ENCODE assay signal across 9 cellular contexts in the genomic region with DNA sequence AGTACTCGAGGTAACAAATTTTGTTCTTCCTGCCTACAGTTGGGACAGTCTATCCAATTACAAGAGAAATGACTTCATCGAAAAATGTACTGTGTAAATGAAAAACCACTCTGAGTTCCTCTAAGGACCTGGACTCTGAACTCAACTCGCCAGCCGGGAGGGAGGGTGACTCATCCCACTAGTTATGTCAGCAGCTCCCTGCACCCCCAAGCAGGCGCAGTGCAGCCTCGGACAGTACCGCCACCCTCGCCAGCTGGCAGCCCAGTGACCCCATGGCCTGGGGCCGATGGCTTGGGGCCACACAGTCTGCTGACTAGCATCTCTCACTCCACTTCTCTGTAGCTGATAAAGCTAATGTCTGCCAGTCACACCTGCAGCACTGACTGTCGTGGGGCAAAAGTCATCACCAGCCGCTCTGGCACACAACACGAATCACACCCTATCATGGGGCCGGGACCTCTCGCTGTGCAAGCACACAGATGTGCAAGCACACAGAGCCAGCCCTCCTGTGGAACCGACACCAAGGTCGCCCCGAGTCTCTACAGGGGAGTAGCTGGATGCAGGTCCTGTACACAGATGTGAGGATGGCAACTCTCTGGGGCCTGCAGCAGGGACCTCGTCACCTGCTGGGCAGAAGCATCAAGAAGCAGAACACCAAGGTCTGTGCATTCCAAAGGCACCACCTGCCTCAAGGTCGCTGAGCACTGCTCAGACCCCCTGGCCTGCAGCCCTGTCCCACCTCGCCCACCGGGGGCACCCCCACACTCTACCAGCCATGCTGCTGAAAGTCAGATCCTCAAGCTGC. TPM values are rescaled to one million over a fixed set of nuclear protein-coding genes. Genes with fewer than 3 reads are reported as not detected.
A peak's percentile ranks its signal among the peaks of the same experiment; 100 is the strongest.
DNase-seq lines count a peak whose midpoint lies in the region; ATAC-seq and TF ChIP-seq lines count a peak whose summit lies in the region.
"Had no signal": no experiment of that assay in that cellular context is flagged by ENCODE, and none has a peak within 500 bp of the region (broad histone marks: within the 10 kb centered on the region; RNA-seq: fewer than 3 reads in every experiment).

No MANE protein-coding gene starts in this region.

- H3K4me3 Mint-ChIP-seq in activated B cell treated with CpG ODN at 0.5 μM for 24 hours (no peak overlapping the region), neural progenitor cell (no peak overlapping the region)
- peak overlapping the region; percentile 84 for H3K4me3 Mint-ChIP-seq in stimulated activated effector memory CD8-positive, alpha-beta T cell treated with anti-CD3 and anti-CD28 coated beads, Interleukin-12 subunit alpha, Interleukin-12 subunit beta, amount 100 ng/mL, for 72 hours

- CTCF ChIA-PET in activated B cell treated with CpG ODN at 0.5 μM for 24 hours (lab: Charles Lee): no interaction called here

- TF ChIP-seq CTCF in activated B cell treated with CpG ODN at 0.5 μM for 24 hours (IDR thresholded peaks at IDR 0.05) (no peak), dorsolateral prefrontal cortex (IDR thresholded peaks at IDR 0.05 in 54 of 56, conservative IDR thresholded peaks at IDR 0.05 in 2 of 56; ENCODE audit: low read depth in 1 of 56, partially characterized antibody in 56 of 56) (peak in 15 of 56 donors; percentile 8 to 39 (median 18)), lower lobe of right lung (IDR thresholded peaks at IDR 0.05) (no peak), neural progenitor cell (IDR thresholded peaks at IDR 0.05) (no peak)

- H3K36me3 Mint-ChIP-seq in activated B cell treated with CpG ODN at 0.5 μM for 24 hours (ENCODE audit: low read depth) (peaks cover 93% of the 10 kb centered on the region), neural progenitor cell (peaks cover 43% of the 10 kb centered on the region)
- H3K36me3 Mint-ChIP-seq in stimulated activated effector memory CD8-positive, alpha-beta T cell treated with anti-CD3 and anti-CD28 coated beads, Interleukin-12 subunit alpha, Interleukin-12 subunit beta, amount 100 ng/mL, for 72 hours: peaks cover 99% of the 10 kb centered on the region

- H3F3A ChIP-seq in neural progenitor cell (ENCODE audit: low read depth): peaks cover 7% of the 10 kb centered on the region

- intact Hi-C loops in activated B cell treated with CpG ODN at 0.5 μM for 24 hours (cut with micrococcal nuclease) (no loop called here), dorsolateral prefrontal cortex (cut with DNase I) (no loop called here), lower lobe of right lung (cut with DNase I) (no loop called here)

- H3K27ac Mint-ChIP-seq in activated B cell treated with CpG ODN at 0.5 μM for 24 hours (peak overlapping the region; percentile 30), neural progenitor cell (no peak overlapping the region)
- peak overlapping the region; percentile 85 for H3K27ac Mint-ChIP-seq in stimulated activated effector memory CD8-positive, alpha-beta T cell treated with anti-CD3 and anti-CD28 coated beads, Interleukin-12 subunit alpha, Interleukin-12 subunit beta, amount 100 ng/mL, for 72 hours

- H3K79me2 ChIP-seq in neural progenitor cell (ENCODE audit: low read depth): peaks cover 100% of the 10 kb centered on the region

- H3K4me1 Mint-ChIP-seq in activated B cell treated with CpG ODN at 0.5 μM for 24 hours (peaks cover 61% of the 10 kb centered on the region), neural progenitor cell (peaks cover 40% of the 10 kb centered on the region)
- H3K4me1 Mint-ChIP-seq in stimulated activated effector memory CD8-positive, alpha-beta T cell treated with anti-CD3 and anti-CD28 coated beads, Interleukin-12 subunit alpha, Interleukin-12 subunit beta, amount 100 ng/mL, for 72 hours: peaks cover 75% of the 10 kb centered on the region

- H3K4me1 ChIP-seq in lower lobe of right lung (peaks cover 78% of the 10 kb centered on the region), neural progenitor cell (peaks cover 18% of the 10 kb centered on the region)

- POLR2A ChIA-PET in activated B cell treated with CpG ODN at 0.5 μM for 24 hours (lab: Charles Lee): interaction anchor here (1.5 to 2.0 kb wide), 2 partner anchors 30 to 33 kb away, joined by 5 read pairs; no protein-coding TSS in a partner anchor

- no peaks in the 10 kb centered on the region for H3K27me3 ChIP-seq in dorsolateral prefrontal cortex
- no peaks in the 10 kb centered on the region for H3K27me3 ChIP-seq in lower lobe of right lung (ENCODE audit: low read depth)
- no peaks in the 10 kb centered on the region for H3K27me3 ChIP-seq in neural progenitor cell
- H3K27me3 ChIP-seq: BLaER1 treated with 17β-estradiol and CSF1 and Interleukin-3, amounts not matched to agents 10 nM and 100 nM had no signal

- H3K4me3 ChIP-seq in dorsolateral prefrontal cortex: peak overlapping the region in 50 of 59 donors; percentile 0 to 54 (median 26)
- H3K4me3 ChIP-seq in lower lobe of right lung: peak overlapping the region; percentile 22
- H3K4me3 ChIP-seq in neural progenitor cell: no peak overlapping the region

- ATAC-seq in activated B cell treated with CpG ODN at 0.5 μM for 24 hours (ENCODE audit: low read depth) (no peak), lower lobe of right lung (peak; percentile 95 to 96), GM19455 (IDR thresholded peaks at IDR 0.05; ENCODE audit: unreplicated experiment) (no peak)
- peak; percentile 88 for ATAC-seq in stimulated activated effector memory CD8-positive, alpha-beta T cell treated with anti-CD3 and anti-CD28 coated beads, Interleukin-12 subunit alpha, Interleukin-12 subunit beta, amount 100 ng/mL, for 72 hours

- H2AFZ ChIP-seq in neural progenitor cell (replicated peaks): no peak overlapping the region

- no peak overlapping the region for H3K9ac ChIP-seq in neural progenitor cell

- H3K9me3 ChIP-seq in lower lobe of right lung (no peaks in the 10 kb centered on the region), neural progenitor cell (ENCODE audit: low read depth) (no peaks in the 10 kb centered on the region)
- H3K9me3 ChIP-seq: BLaER1 treated with 17β-estradiol and CSF1 and Interleukin-3, amounts not matched to agents 10 nM and 100 nM had no signal

- H3K27ac ChIP-seq in dorsolateral prefrontal cortex: peak overlapping the region; percentile 22 to 94 (median 83)
- peak overlapping the region; percentile 88 for H3K27ac ChIP-seq in lower lobe of right lung
- H3K27ac ChIP-seq in neural progenitor cell: no peak overlapping the region

- H3K36me3 ChIP-seq in lower lobe of right lung: peaks cover 89% of the 10 kb centered on the region
- peaks cover 9% of the 10 kb centered on the region for H3K36me3 ChIP-seq in neural progenitor cell

- H3K27me3 Mint-ChIP-seq in activated B cell treated with CpG ODN at 0.5 μM for 24 hours (no peaks in the 10 kb centered on the region), neural progenitor cell (ENCODE audit: insufficient read depth, low read depth) (peaks cover 2% of the 10 kb centered on the region)

- DNase-seq in SIG-M5 treated with dmso at 0.1 percent for 504 hours (lab: John Stamatoyannopoulos, UW; ENCODE audit: unreplicated experiment) (peak; percentile 85), SIG-M5 (lab: John Stamatoyannopoulos, UW) (no peak), activated B cell treated with CpG ODN at 0.5 μM for 24 hours (no peak), dorsolateral prefrontal cortex (peak; percentile 81 to 96 (median 92)), lower lobe of right lung (peak; percentile 94), neural progenitor cell (ENCODE audit: low spot score) (no peak)
- DNase-seq in stimulated activated effector memory CD8-positive, alpha-beta T cell treated with anti-CD3 and anti-CD28 coated beads, Interleukin-12 subunit alpha, Interleukin-12 subunit beta, amount 100 ng/mL, for 72 hours (ENCODE audit: low spot score in 2 of 2): peak in 1 of 2 donors; percentile 64

- no peaks in the 10 kb centered on the region for H3K9me3 Mint-ChIP-seq in activated B cell treated with CpG ODN at 0.5 μM for 24 hours
- H3K9me3 Mint-ChIP-seq in stimulated activated effector memory CD8-positive, alpha-beta T cell treated with anti-CD3 and anti-CD28 coated beads, Interleukin-12 subunit alpha, Interleukin-12 subunit beta, amount 100 ng/mL, for 72 hours: no peaks in the 10 kb centered on the region
- no peaks in the 10 kb centered on the region for H3K9me3 Mint-ChIP-seq in neural progenitor cell

- H4K20me1 ChIP-seq in neural progenitor cell (ENCODE audit: low read depth): peaks cover 98% of the 10 kb centered on the region

- no peak overlapping the region for H3K4me2 ChIP-seq in neural progenitor cell

RNA-seq across cellular contexts. Expression of a gene that starts 5.7 kb away (rescaled TPM):
- total RNA-seq in activated B cell treated with CpG ODN at 0.5 μM for 24 hours (147 and 170 TPM in 2 replicates), dorsolateral prefrontal cortex (100 to 1,000 TPM in 117 of 120 experiments, 10 to 100 TPM in 3; 96.2 to 160 (median 125) TPM), lower lobe of right lung (146 TPM), neural progenitor cell (ENCODE audit: low replicate concordance) (41.5 and 60.7 TPM in 2 replicates)

RNA-seq across cellular contexts. Expression of a gene that starts 38.9 kb away (rescaled TPM):
- total RNA-seq in activated B cell treated with CpG ODN at 0.5 μM for 24 hours (24.6 and 26.5 TPM in 2 replicates), dorsolateral prefrontal cortex (10 to 100 TPM in 76 of 120 experiments, 1 to 10 TPM in 44; 4.8 to 45.0 (median 12.2) TPM), lower lobe of right lung (81.9 TPM), neural progenitor cell (ENCODE audit: low replicate concordance) (21.0 and 82.9 TPM in 2 replicates)

RNA-seq across cellular contexts. Expression of a gene that starts 49.6 kb away (rescaled TPM):
- total RNA-seq in activated B cell treated with CpG ODN at 0.5 μM for 24 hours (0.32 and 0.42 TPM in 2 replicates), dorsolateral prefrontal cortex (1 to 10 TPM in 24 of 120 experiments, under 1 TPM in 50, not detected in 46; 0.24 to 2.2 (median 0.71) TPM), lower lobe of right lung (7.1 TPM), neural progenitor cell (ENCODE audit: low replicate concordance) (0.62 TPM in 1 of 2 replicates, not detected in the other)

RNA-seq across cellular contexts. Expression of a gene that starts 55.1 kb away (rescaled TPM):
- total RNA-seq in activated B cell treated with CpG ODN at 0.5 μM for 24 hours: 56.6 TPM in 2 replicates
- 100 to 1,000 TPM in 17 of 120 experiments, 10 to 100 TPM in 103; 38.5 to 134 (median 72.6) TPM for total RNA-seq in dorsolateral prefrontal cortex
- total RNA-seq in lower lobe of right lung: 63.4 TPM
- 15.0 and 29.8 TPM in 2 replicates for total RNA-seq in neural progenitor cell (ENCODE audit: low replicate concordance)

Comparison
In these comparisons a context has a peak if more than half of its experiments do, and no peak if none do; other contexts are left out.
1. DNase-seq: peak in SIG-M5 treated with dmso at 0.1 percent for 504 hours (single experiment), dorsolateral prefrontal cortex (10 of 10) and lower lobe of right lung (single experiment); none in SIG-M5 (single experiment), activated B cell treated with CpG ODN at 0.5 μM for 24 hours (single experiment) and neural progenitor cell (single experiment).
2. ATAC-seq: peak in lower lobe of right lung (2 of 2) and stimulated activated effector memory CD8-positive, alpha-beta T cell treated with anti-CD3 and anti-CD28 coated beads, Interleukin-12 subunit alpha, Interleukin-12 subunit beta, amount 100 ng/mL, for 72 hours (single experiment); none in activated B cell treated with CpG ODN at 0.5 μM for 24 hours (single experiment) and GM19455 (single experiment).